Comparison of ENCODE assay signal across 1 cellular context in genomic region chr5:56607551-56607950, GRCh38.
TF ChIP-seq lines count a peak whose summit lies in the region.

No MANE protein-coding gene starts in this region.

TF ChIP-seq in K562, 482 proteins besides CTCF, POLR2A, EP300 and RAD21 (continued from another document):
- TF ChIP-seq SRSF3 (IDR thresholded peaks at IDR 0.05; ENCODE audit: insufficient read depth, low read length) (no peak), MAFG (tag; conservative IDR thresholded peaks at IDR 0.05) (no peak), COPS2 (conservative IDR thresholded peaks at IDR 0.05) (no peak), GATA2 (CRISPR knock-in tag; IDR thresholded peaks at IDR 0.05) (no peak), MYNN (IDR thresholded peaks at IDR 0.05) (no peak), MYNN (CRISPR knock-in tag; IDR thresholded peaks at IDR 0.05) (no peak), MNT (conservative IDR thresholded peaks at IDR 0.05) (no peak), CLOCK (CRISPR knock-in tag; IDR thresholded peaks at IDR 0.05; ENCODE audit: borderline replicate concordance) (no peak), RAD51 (IDR thresholded peaks at IDR 0.05; ENCODE audit: borderline replicate concordance, low read depth) (no peak), GTF2A2 (tag; IDR thresholded peaks at IDR 0.05) (no peak), SLC30A9 (CRISPR knock-in tag; IDR thresholded peaks at IDR 0.05) (no peak), ZNF717 (CRISPR knock-in tag; IDR thresholded peaks at IDR 0.05) (no peak), KLF6 (CRISPR knock-in tag; IDR thresholded peaks at IDR 0.05; ENCODE audit: borderline replicate concordance) (no peak), MYBL2 (IDR thresholded peaks at IDR 0.05; ENCODE audit: low read depth) (no peak), MYBL2 (CRISPR knock-in tag; IDR thresholded peaks at IDR 0.05; ENCODE audit: borderline replicate concordance) (no peak), TAF7 (tag; IDR thresholded peaks at IDR 0.05) (no peak), ARID3B (CRISPR knock-in tag; IDR thresholded peaks at IDR 0.05; ENCODE audit: borderline replicate concordance) (no peak), IRF9 (tag; IDR thresholded peaks at IDR 0.05) (no peak)
